Comparison of ENCODE assay signal across 27 cellular contexts in genomic region chr9:80775515-80775914, GRCh38.
DNase-seq lines count a peak whose midpoint lies in the region; ATAC-seq and TF ChIP-seq lines count a peak whose summit lies in the region.
"Had no signal": no experiment of that assay in that cellular context is flagged by ENCODE, and none has a peak within 500 bp of the region (broad histone marks: within the 10 kb centered on the region; RNA-seq: fewer than 3 reads in every experiment).

No MANE protein-coding gene starts in this region.

- peak; percentile 2 for DNase-seq in NCI-H2029 (lab: John Stamatoyannopoulos, UW)
- no peak for DNase-seq in NCI-H2029 treated with DMSO at 0.1 percent for 48 hours (lab: John Stamatoyannopoulos, UW)
- DNase-seq in NCI-H2227 (lab: John Stamatoyannopoulos, UW; ENCODE audit: unreplicated experiment) = peak; percentile 8
- peak; percentile 4 for DNase-seq in epithelial cell of esophagus (ENCODE audit: low read depth)
- peak; percentile 28 for DNase-seq in non-pigmented ciliary epithelial cell (ENCODE audit: low read depth)
- DNase-seq in stimulated activated naive CD8-positive, alpha-beta T cell treated with anti-CD3 and anti-CD28 coated beads, Interleukin-15, amount 100 ng/mL, for 72 hours = no peak
- no peak for DNase-seq in cortex of kidney (lab: John Stamatoyannopoulos, UW)
- DNase-seq in DMS153 (lab: John Stamatoyannopoulos, UW) = no peak
- DNase-seq: activated CD4-positive, alpha-beta memory T cell treated with anti-CD3 and anti-CD28 coated beads for 36 hours; activated gamma-delta T cell; activated naive CD8-positive, alpha-beta T cell treated with anti-CD3 and anti-CD28 coated beads, Interleukin-2, amount 50 U/mL, for 24 hours; activated T-cell treated with anti-CD3 and anti-CD28 coated beads for 4 hours; colonic mucosa; COR-L47; endodermal cell; GM23248; head of caudate nucleus; left lung; MG63; midbrain; SHP77 had no signal

- H3K4me3 Mint-ChIP-seq in stimulated activated naive CD8-positive, alpha-beta T cell treated with anti-CD3 and anti-CD28 coated beads, Interleukin-15, amount 100 ng/mL, for 72 hours = no peak overlapping the region
- H3K4me3 Mint-ChIP-seq: activated CD4-positive, alpha-beta memory T cell treated with anti-CD3 and anti-CD28 coated beads for 36 hours; activated naive CD8-positive, alpha-beta T cell treated with anti-CD3 and anti-CD28 coated beads, Interleukin-2, amount 50 U/mL, for 24 hours; B cell; endodermal cell; IgD-negative memory B cell; nephron had no signal

- H3K27me3 Mint-ChIP-seq in stimulated activated naive CD8-positive, alpha-beta T cell treated with anti-CD3 and anti-CD28 coated beads, Interleukin-15, amount 100 ng/mL, for 72 hours = no peaks in the 10 kb centered on the region
- H3K27me3 Mint-ChIP-seq: activated CD4-positive, alpha-beta memory T cell treated with anti-CD3 and anti-CD28 coated beads for 36 hours; activated naive CD8-positive, alpha-beta T cell treated with anti-CD3 and anti-CD28 coated beads, Interleukin-2, amount 50 U/mL, for 24 hours; B cell; IgD-negative memory B cell; progenitor cell of endocrine pancreas had no signal

- ATAC-seq in stimulated activated naive CD8-positive, alpha-beta T cell treated with anti-CD3 and anti-CD28 coated beads, Interleukin-15, amount 100 ng/mL, for 72 hours = no peak
- ATAC-seq: activated naive CD8-positive, alpha-beta T cell treated with anti-CD3 and anti-CD28 coated beads, Interleukin-2, amount 50 U/mL, for 24 hours; left lung had no signal

- H3K27ac Mint-ChIP-seq in stimulated activated naive CD8-positive, alpha-beta T cell treated with anti-CD3 and anti-CD28 coated beads, Interleukin-15, amount 100 ng/mL, for 72 hours = no peak overlapping the region
- H3K27ac Mint-ChIP-seq: activated CD4-positive, alpha-beta memory T cell treated with anti-CD3 and anti-CD28 coated beads for 36 hours; activated naive CD8-positive, alpha-beta T cell treated with anti-CD3 and anti-CD28 coated beads, Interleukin-2, amount 50 U/mL, for 24 hours; B cell; endodermal cell; IgD-negative memory B cell; nephron; progenitor cell of endocrine pancreas had no signal

- no peaks in the 10 kb centered on the region for H3K4me1 Mint-ChIP-seq in stimulated activated naive CD8-positive, alpha-beta T cell treated with anti-CD3 and anti-CD28 coated beads, Interleukin-15, amount 100 ng/mL, for 72 hours
- H3K4me1 Mint-ChIP-seq: activated naive CD8-positive, alpha-beta T cell treated with anti-CD3 and anti-CD28 coated beads, Interleukin-2, amount 50 U/mL, for 24 hours; B cell; endodermal cell; IgD-negative memory B cell; nephron had no signal

- no peaks in the 10 kb centered on the region for H3K9me3 Mint-ChIP-seq in stimulated activated naive CD8-positive, alpha-beta T cell treated with anti-CD3 and anti-CD28 coated beads, Interleukin-15, amount 100 ng/mL, for 72 hours
- H3K9me3 Mint-ChIP-seq: activated naive CD8-positive, alpha-beta T cell treated with anti-CD3 and anti-CD28 coated beads, Interleukin-2, amount 50 U/mL, for 24 hours; endodermal cell; IgD-negative memory B cell had no signal

- TF ChIP-seq CTCF in epithelial cell of esophagus (IDR thresholded peaks at IDR 0.05; ENCODE audit: insufficient read depth, low read depth, low read length, missing control alignments) = no peak

- no peak overlapping the region for H3K4me3 ChIP-seq in epithelial cell of esophagus (ENCODE audit: low read length)
- H3K4me3 ChIP-seq: breast epithelium, colonic mucosa, GM23248, left lung, MG63, suprapubic skin had no signal

Comparison
In these comparisons a context has a peak if more than half of its experiments do, and no peak if none do; other contexts are left out.
1. DNase-seq: peak in NCI-H2029 (single experiment), NCI-H2227 (single experiment), epithelial cell of esophagus (single experiment) and non-pigmented ciliary epithelial cell (single experiment); none in NCI-H2029 treated with DMSO at 0.1 percent for 48 hours (single experiment), stimulated activated naive CD8-positive, alpha-beta T cell treated with anti-CD3 and anti-CD28 coated beads, Interleukin-15, amount 100 ng/mL, for 72 hours (0 of 2), cortex of kidney (single experiment) and DMS153 (single experiment).